ENCODE assay signal across 27 cellular contexts in genomic region chr17:56171186-56171959, GRCh38. TPM values are rescaled to one million over a fixed set of nuclear protein-coding genes. Genes with fewer than 3 reads are reported as not detected.
A peak's percentile ranks its signal among the peaks of the same experiment; 100 is the strongest.
DNase-seq lines count a peak whose midpoint lies in the region; ATAC-seq and TF ChIP-seq lines count a peak whose summit lies in the region.
"Had no signal": no experiment of that assay in that cellular context is flagged by ENCODE, and none has a peak within 500 bp of the region (broad histone marks: within the 10 kb centered on the region; RNA-seq: fewer than 3 reads in every experiment).

No MANE protein-coding gene starts in this region.

- TF ChIP-seq POLR2A in sigmoid colon (IDR thresholded peaks at IDR 0.05), result no peak

- H3K36me3 ChIP-seq in sigmoid colon, result no peaks in the 10 kb centered on the region
- H3K36me3 ChIP-seq: left ventricle myocardium inferior, neutrophil, suprapubic skin had no signal

- ATAC-seq in WTC11, result no peak
- ATAC-seq: A549; activated CD4-positive, alpha-beta T cell treated with anti-CD3 and anti-CD28 coated beads for 36 hours; activated T-helper 17 cell treated with anti-CD3 and anti-CD28 coated beads, Interleukin-2, amount 50 U/mL, for 72 hours; stimulated activated naive B cell treated with anti-CD40 and anti-IgM and Interleukin-4, amounts not matched to agents 10 μg/mL and 1 μg/mL and 100 μg/mL, for 72 hours; T-helper 17 cell had no signal

- H3K4me3 Mint-ChIP-seq in activated CD4-positive, alpha-beta memory T cell treated with anti-CD3 and anti-CD28 coated beads, Interleukin-2, amount 10 ng/mL, durations not matched to agents 7 days and 5 days, result no peak overlapping the region
- H3K4me3 Mint-ChIP-seq in WTC11, result no peak overlapping the region
- H3K4me3 Mint-ChIP-seq: activated CD4-positive, alpha-beta T cell treated with anti-CD3 and anti-CD28 coated beads for 36 hours; activated naive CD4-positive, alpha-beta T cell treated with anti-CD3 and anti-CD28 coated beads, Interleukin-2, amount 50 U/mL, for 24 hours; activated T-helper 17 cell treated with anti-CD3 and anti-CD28 coated beads, Interleukin-2, amount 50 U/mL, for 72 hours; CD4-positive, alpha-beta memory T cell; naive B cell; stimulated activated naive B cell treated with anti-CD40 and anti-IgM and Interleukin-4, amounts not matched to agents 10 μg/mL and 1 μg/mL and 100 μg/mL, for 72 hours; T-helper 17 cell had no signal

- POLR2A ChIA-PET in activated CD4-positive, alpha-beta memory T cell treated with anti-CD3 and anti-CD28 coated beads, Interleukin-2, amount 10 ng/mL, durations not matched to agents 7 days and 5 days (lab: Charles Lee), result no interaction called here
- POLR2A ChIA-PET in WTC11 (lab: Charles Lee), result no interaction called here

- peak overlapping the region in 3 of 4 donors; percentile 35 to 68 (median 64) for H3K27ac ChIP-seq in sigmoid colon
- H3K27ac ChIP-seq: A549, epithelial cell of prostate, neutrophil, PC-9, suprapubic skin had no signal

- no peak for TF ChIP-seq EP300 in sigmoid colon (IDR thresholded peaks at IDR 0.05)

- TF ChIP-seq CTCF in sigmoid colon (IDR thresholded peaks at IDR 0.05) (no peak), WTC11 (IDR thresholded peaks at IDR 0.05) (no peak)

- no peaks in the 10 kb centered on the region for H3K9me3 Mint-ChIP-seq in activated CD4-positive, alpha-beta memory T cell treated with anti-CD3 and anti-CD28 coated beads, Interleukin-2, amount 10 ng/mL, durations not matched to agents 7 days and 5 days
- peaks cover 4% of the 10 kb centered on the region; the same call in 1 of the 2 replicates for H3K9me3 Mint-ChIP-seq in WTC11
- H3K9me3 Mint-ChIP-seq: activated naive CD4-positive, alpha-beta T cell treated with anti-CD3 and anti-CD28 coated beads, Interleukin-2, amount 50 U/mL, for 24 hours; activated T-helper 17 cell treated with anti-CD3 and anti-CD28 coated beads, Interleukin-2, amount 50 U/mL, for 72 hours; CD4-positive, alpha-beta memory T cell; naive B cell; stimulated activated naive B cell treated with anti-CD40 and anti-IgM and Interleukin-4, amounts not matched to agents 10 μg/mL and 1 μg/mL and 100 μg/mL, for 72 hours had no signal

- CTCF ChIA-PET in activated CD4-positive, alpha-beta memory T cell treated with anti-CD3 and anti-CD28 coated beads, Interleukin-2, amount 10 ng/mL, durations not matched to agents 7 days and 5 days (lab: Charles Lee), result no interaction called here
- CTCF ChIA-PET in WTC11 (lab: Charles Lee), result no interaction called here

- H3K36me3 Mint-ChIP-seq in activated CD4-positive, alpha-beta memory T cell treated with anti-CD3 and anti-CD28 coated beads, Interleukin-2, amount 10 ng/mL, durations not matched to agents 7 days and 5 days (ENCODE audit: low read depth), result no peaks in the 10 kb centered on the region
- H3K36me3 Mint-ChIP-seq in WTC11, result no peaks in the 10 kb centered on the region
- H3K36me3 Mint-ChIP-seq: activated naive CD4-positive, alpha-beta T cell treated with anti-CD3 and anti-CD28 coated beads, Interleukin-2, amount 50 U/mL, for 24 hours; CD4-positive, alpha-beta memory T cell; naive B cell; stimulated activated naive B cell treated with anti-CD40 and anti-IgM and Interleukin-4, amounts not matched to agents 10 μg/mL and 1 μg/mL and 100 μg/mL, for 72 hours had no signal

- no peaks in the 10 kb centered on the region for H3K4me1 Mint-ChIP-seq in activated CD4-positive, alpha-beta memory T cell treated with anti-CD3 and anti-CD28 coated beads, Interleukin-2, amount 10 ng/mL, durations not matched to agents 7 days and 5 days
- H3K4me1 Mint-ChIP-seq in WTC11, result peaks cover 43% of the 10 kb centered on the region
- H3K4me1 Mint-ChIP-seq: activated CD4-positive, alpha-beta T cell treated with anti-CD3 and anti-CD28 coated beads for 36 hours; activated naive CD4-positive, alpha-beta T cell treated with anti-CD3 and anti-CD28 coated beads, Interleukin-2, amount 50 U/mL, for 24 hours; activated T-helper 17 cell treated with anti-CD3 and anti-CD28 coated beads, Interleukin-2, amount 50 U/mL, for 72 hours; naive B cell; stimulated activated naive B cell treated with anti-CD40 and anti-IgM and Interleukin-4, amounts not matched to agents 10 μg/mL and 1 μg/mL and 100 μg/mL, for 72 hours; T-helper 17 cell had no signal

- H3K9me3 ChIP-seq in sigmoid colon, result no peaks in the 10 kb centered on the region
- H3K9me3 ChIP-seq: A549, left ventricle myocardium inferior, neutrophil, psoas muscle, suprapubic skin had no signal

- intact Hi-C loops in sigmoid colon (cut with DNase I), result no loop called here

- no peak overlapping the region for H3K4me3 ChIP-seq in sigmoid colon
- H3K4me3 ChIP-seq: A549, left ventricle myocardium inferior, PC-9, psoas muscle, suprapubic skin had no signal

- no peak overlapping the region for H3K27ac Mint-ChIP-seq in activated CD4-positive, alpha-beta memory T cell treated with anti-CD3 and anti-CD28 coated beads, Interleukin-2, amount 10 ng/mL, durations not matched to agents 7 days and 5 days
- no peak overlapping the region for H3K27ac Mint-ChIP-seq in WTC11
- H3K27ac Mint-ChIP-seq: activated CD4-positive, alpha-beta T cell treated with anti-CD3 and anti-CD28 coated beads for 36 hours; activated naive CD4-positive, alpha-beta T cell treated with anti-CD3 and anti-CD28 coated beads, Interleukin-2, amount 50 U/mL, for 24 hours; activated T-helper 17 cell treated with anti-CD3 and anti-CD28 coated beads, Interleukin-2, amount 50 U/mL, for 72 hours; CD4-positive, alpha-beta memory T cell; naive B cell; stimulated activated naive B cell treated with anti-CD40 and anti-IgM and Interleukin-4, amounts not matched to agents 10 μg/mL and 1 μg/mL and 100 μg/mL, for 72 hours; T-helper 17 cell had no signal

- 73 to 83% methylated on average over 4 of the region's 4 CpGs for WGBS in sigmoid colon, 2 donors

- no peaks in the 10 kb centered on the region for H3K27me3 ChIP-seq in sigmoid colon
- H3K27me3 ChIP-seq: neutrophil, suprapubic skin had no signal

- peaks cover 0 to 54% (median 44%) of the 10 kb centered on the region in 4 donors for H3K4me1 ChIP-seq in sigmoid colon
- H3K4me1 ChIP-seq: suprapubic skin had no signal

- DNase-seq in EL, result peak; percentile 30
- DNase-seq in NCI-H69 (lab: John Stamatoyannopoulos, UW), result peak; percentile 32
- peak; percentile 20 for DNase-seq in fibroblast of peridontal ligament (ENCODE audit: extremely low read depth)
- no peak for DNase-seq in sigmoid colon
- no peak for DNase-seq in effector CD8-positive, alpha-beta T cell (lab: John Stamatoyannopoulos, UW)
- no peak for DNase-seq in activated CD4-positive, alpha-beta memory T cell treated with anti-CD3 and anti-CD28 coated beads, Interleukin-2, amount 10 ng/mL, durations not matched to agents 7 days and 5 days
- DNase-seq in WTC11 (ENCODE audit: low spot score), result no peak
- no peak for DNase-seq in COR-L47 (lab: John Stamatoyannopoulos, UW)
- DNase-seq: activated CD4-positive, alpha-beta T cell treated with anti-CD3 and anti-CD28 coated beads for 36 hours; CD4-positive, alpha-beta memory T cell; foreskin fibroblast; H7; left ventricle myocardium inferior; naive B cell; NCI-H1436; NCI-H2081 treated with DMSO at 0.1 percent for 48 hours; NCI-H226; PC-9; psoas muscle; stimulated activated naive B cell treated with anti-CD40 and anti-IgM and Interleukin-4, amounts not matched to agents 10 μg/mL and 1 μg/mL and 100 μg/mL, for 72 hours; T-helper 17 cell had no signal

- H3K27me3 Mint-ChIP-seq in activated CD4-positive, alpha-beta memory T cell treated with anti-CD3 and anti-CD28 coated beads, Interleukin-2, amount 10 ng/mL, durations not matched to agents 7 days and 5 days, result no peaks in the 10 kb centered on the region
- H3K27me3 Mint-ChIP-seq in WTC11 (ENCODE audit: low read depth), result no peaks in the 10 kb centered on the region
- H3K27me3 Mint-ChIP-seq: activated CD4-positive, alpha-beta T cell treated with anti-CD3 and anti-CD28 coated beads for 36 hours; naive B cell; stimulated activated naive B cell treated with anti-CD40 and anti-IgM and Interleukin-4, amounts not matched to agents 10 μg/mL and 1 μg/mL and 100 μg/mL, for 72 hours had no signal

TF ChIP-seq in WTC11, 78 proteins besides CTCF, POLR2A, EP300 and RAD21 (continues in another document):
- no peak for TF ChIP-seq JAZF1 (CRISPR knock-in tag; IDR thresholded peaks at IDR 0.05)
- TF ChIP-seq, protein P1, sequence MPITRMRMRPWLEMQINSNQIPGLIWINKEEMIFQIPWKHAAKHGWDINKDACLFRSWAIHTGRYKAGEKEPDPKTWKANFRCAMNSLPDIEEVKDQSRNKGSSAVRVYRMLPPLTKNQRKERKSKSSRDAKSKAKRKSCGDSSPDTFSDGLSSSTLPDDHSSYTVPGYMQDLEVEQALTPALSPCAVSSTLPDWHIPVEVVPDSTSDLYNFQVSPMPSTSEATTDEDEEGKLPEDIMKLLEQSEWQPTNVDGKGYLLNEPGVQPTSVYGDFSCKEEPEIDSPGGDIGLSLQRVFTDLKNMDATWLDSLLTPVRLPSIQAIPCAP (CRISPR knock-in tag; IDR thresholded peaks at IDR 0.05), result no peak
- no peak for TF ChIP-seq E2F5 (CRISPR knock-in tag; IDR thresholded peaks at IDR 0.05)
- TF ChIP-seq NFATC4 (CRISPR knock-in tag; IDR thresholded peaks at IDR 0.05), result no peak
- TF ChIP-seq, protein P2, sequence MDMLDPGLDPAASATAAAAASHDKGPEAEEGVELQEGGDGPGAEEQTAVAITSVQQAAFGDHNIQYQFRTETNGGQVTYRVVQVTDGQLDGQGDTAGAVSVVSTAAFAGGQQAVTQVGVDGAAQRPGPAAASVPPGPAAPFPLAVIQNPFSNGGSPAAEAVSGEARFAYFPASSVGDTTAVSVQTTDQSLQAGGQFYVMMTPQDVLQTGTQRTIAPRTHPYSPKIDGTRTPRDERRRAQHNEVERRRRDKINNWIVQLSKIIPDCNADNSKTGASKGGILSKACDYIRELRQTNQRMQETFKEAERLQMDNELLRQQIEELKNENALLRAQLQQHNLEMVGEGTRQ (CRISPR knock-in tag; IDR thresholded peaks at IDR 0.05), result no peak
- TF ChIP-seq NR1H2 (CRISPR knock-in tag; IDR thresholded peaks at IDR 0.05), result no peak
- no peak for TF ChIP-seq CREB1 (CRISPR knock-in tag; IDR thresholded peaks at IDR 0.05)
- no peak for TF ChIP-seq MYBL2 (CRISPR knock-in tag; IDR thresholded peaks at IDR 0.05)
- TF ChIP-seq SP1 (CRISPR knock-in tag; conservative IDR thresholded peaks at IDR 0.05), result no peak

RNA-seq across cellular contexts. Expression of gene ANKFN1, which starts 18.1 kb away (rescaled TPM):
- total RNA-seq in sigmoid colon (under 1 TPM in 3 of 4 donors, not detected in 1; 0.16 to 0.55 (median 0.36) TPM), WTC11 (2021) (0.11 to 0.24 TPM in 2 of 3 replicates, not detected in the other)
- under 1 TPM in 1 of 3 donors, not detected in 2; 0.12 TPM for polyA plus RNA-seq in sigmoid colon
- total RNA-seq in activated CD4-positive, alpha-beta memory T cell treated with anti-CD3 and anti-CD28 coated beads, Interleukin-2, amount 10 ng/mL, durations not matched to agents 7 days and 5 days, result not detected
- total RNA-seq: activated CD4-positive, alpha-beta T cell treated with anti-CD3 and anti-CD28 coated beads for 36 hours; CD4-positive, alpha-beta memory T cell; H7; left ventricle myocardium inferior; PC-9; T-helper 17 cell had no signal
- polyA plus RNA-seq: CD4-positive, alpha-beta memory T cell had no signal

Comparison
In these comparisons a context has a peak if more than half of its experiments do, and no peak if none do; other contexts are left out.
1. DNase-seq: peak in EL (single experiment), NCI-H69 (single experiment) and fibroblast of peridontal ligament (single experiment); none in sigmoid colon (single experiment), effector CD8-positive, alpha-beta T cell (single experiment), activated CD4-positive, alpha-beta memory T cell treated with anti-CD3 and anti-CD28 coated beads, Interleukin-2, amount 10 ng/mL, durations not matched to agents 7 days and 5 days (single experiment), WTC11 (single experiment) and COR-L47 (single experiment).